ENCODE assay signal across 18 cellular contexts in the genomic region with DNA sequence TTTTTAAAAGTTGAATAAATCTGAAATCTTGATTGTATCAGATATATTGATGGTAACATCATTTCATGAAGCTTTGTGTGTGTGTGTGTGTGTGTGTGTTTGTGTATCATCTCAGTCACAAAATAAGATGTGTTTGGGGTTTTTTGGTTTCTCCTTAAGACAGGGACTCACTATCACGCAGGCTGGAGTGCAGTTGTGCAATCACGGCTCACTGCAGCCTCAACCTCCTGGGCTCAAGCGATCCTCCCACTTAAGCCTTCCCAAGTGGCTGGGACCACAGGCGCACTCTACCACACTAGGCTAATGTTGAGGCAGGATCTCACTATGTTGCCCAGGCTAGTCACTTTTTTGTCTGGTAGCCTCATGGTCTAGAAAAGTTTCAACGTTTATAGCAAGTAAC.
"Had no signal": no experiment of that assay in that cellular context is flagged by ENCODE, and none has a peak within 500 bp of the region (broad histone marks: within the 10 kb centered on the region; RNA-seq: fewer than 3 reads in every experiment).

No MANE protein-coding gene starts in this region.

- H3K4me3 ChIP-seq: SJCRH30 had no signal

- H3K27me3 ChIP-seq: SJCRH30 had no signal

- H3K36me3 ChIP-seq: SJCRH30, WERI-Rb-1 had no signal

- ATAC-seq: activated CD4-positive, CD25-positive, alpha-beta regulatory T cell treated with anti-CD3 and anti-CD28 coated beads, Interleukin-2, amount 50 U/mL, for 24 hours had no signal

- H3K27ac ChIP-seq: SJCRH30, WERI-Rb-1 had no signal

- H3K4me2 ChIP-seq: SK-N-SH had no signal

- H3K9ac ChIP-seq: SK-N-SH had no signal

- H3K9me3 Mint-ChIP-seq: activated CD8-positive, alpha-beta T cell treated with anti-CD3 and anti-CD28 coated beads for 36 hours; activated naive CD4-positive, alpha-beta T cell treated with anti-CD3 and anti-CD28 coated beads, Interleukin-2, amount 10 ng/mL, durations not matched to agents 7 days and 5 days; activated naive CD8-positive, alpha-beta T cell treated with anti-CD3 and anti-CD28 coated beads for 36 hours; activated T-cell treated with anti-CD3 and anti-CD28 coated beads, Interleukin-2, amount 50 U/mL, for 72 hours; activated T-helper 2 cell treated with anti-CD3 and anti-CD28 coated beads, Interferon-gamma antibody, Interleukin-2, Interleukin-4, amounts not matched to agents 10 μg/mL and 5 μg/mL and 100 μg/mL, durations not matched to agents 14 hours and 24 hours and 36 hours had no signal

- DNase-seq: activated CD4-positive, alpha-beta T cell treated with anti-CD3 and anti-CD28 coated beads for 4 hours; activated CD8-positive, alpha-beta memory T cell treated with anti-CD3 and anti-CD28 coated beads, Interleukin-2, amount 50 U/mL, for 4 hours; activated gamma-delta T cell treated with Interleukin-2 at 50 U/mL for 16 hours; activated naive CD4-positive, alpha-beta T cell treated with anti-CD3 and anti-CD28 coated beads, Interleukin-2, amount 10 ng/mL, durations not matched to agents 7 days and 5 days; activated naive CD8-positive, alpha-beta T cell treated with anti-CD3 and anti-CD28 coated beads for 36 hours; NCI-H1048; NCI-H187 treated with DMSO at 0.1 percent for 48 hours; NCI-H2081 treated with DMSO at 0.1 percent for 48 hours; NCI-H2227 treated with DMSO at 0.1 percent for 48 hours; NCI-H774; Right ventricle myocardium superior had no signal

- H3K4me3 Mint-ChIP-seq: activated CD8-positive, alpha-beta T cell treated with anti-CD3 and anti-CD28 coated beads for 36 hours; activated naive CD4-positive, alpha-beta T cell treated with anti-CD3 and anti-CD28 coated beads, Interleukin-2, amount 10 ng/mL, durations not matched to agents 7 days and 5 days; activated naive CD8-positive, alpha-beta T cell treated with anti-CD3 and anti-CD28 coated beads for 36 hours; activated T-cell treated with anti-CD3 and anti-CD28 coated beads, Interleukin-2, amount 50 U/mL, for 72 hours had no signal

- H3K9me3 ChIP-seq: SJCRH30, SK-N-SH had no signal

- H3K36me3 Mint-ChIP-seq: activated naive CD4-positive, alpha-beta T cell treated with anti-CD3 and anti-CD28 coated beads, Interleukin-2, amount 10 ng/mL, durations not matched to agents 7 days and 5 days had no signal

- H3K27ac Mint-ChIP-seq: activated CD8-positive, alpha-beta T cell treated with anti-CD3 and anti-CD28 coated beads for 36 hours; activated naive CD4-positive, alpha-beta T cell treated with anti-CD3 and anti-CD28 coated beads, Interleukin-2, amount 10 ng/mL, durations not matched to agents 7 days and 5 days; activated naive CD8-positive, alpha-beta T cell treated with anti-CD3 and anti-CD28 coated beads for 36 hours; activated T-cell treated with anti-CD3 and anti-CD28 coated beads, Interleukin-2, amount 50 U/mL, for 72 hours; activated T-helper 2 cell treated with anti-CD3 and anti-CD28 coated beads, Interferon-gamma antibody, Interleukin-2, Interleukin-4, amounts not matched to agents 10 μg/mL and 5 μg/mL and 100 μg/mL, durations not matched to agents 14 hours and 24 hours and 36 hours had no signal
